Comparison of ENCODE assay signal across 11 cellular contexts in genomic region chr3:191762323-191762960, GRCh38.
A peak's percentile ranks its signal among the peaks of the same experiment; 100 is the strongest.
DNase-seq lines count a peak whose midpoint lies in the region; ATAC-seq, FAIRE-seq and TF ChIP-seq lines count a peak whose summit lies in the region.
"Had no signal": no experiment of that assay in that cellular context is flagged by ENCODE, and none has a peak within 500 bp of the region (broad histone marks: within the 10 kb centered on the region; RNA-seq: fewer than 3 reads in every experiment).

No MANE protein-coding gene starts in this region.

- H3K4me3 ChIP-seq in bronchial epithelial cell (ENCODE audit: low read depth, low read length) (no peak overlapping the region), mesodermal cell (ENCODE audit: extremely low read depth, insufficient read depth, low read length, poor library complexity, severe bottlenecking) (no peak overlapping the region)

- DNase-seq in DMS53 treated with DMSO at 0.1 percent for 48 hours (lab: John Stamatoyannopoulos, UW; ENCODE audit: unreplicated experiment) (peak; percentile 12), NCI-H2081 (lab: John Stamatoyannopoulos, UW) (peak; percentile 49 to 83), bronchial epithelial cell (ENCODE audit: low read depth) (peak; percentile 76), NCI-H2196 treated with DMSO at 0.1 percent for 48 hours (lab: John Stamatoyannopoulos, UW; ENCODE audit: unreplicated experiment) (no peak), AML-193 (lab: John Stamatoyannopoulos, UW) (no peak)
- no peak for DNase-seq in effector memory CD8-positive, alpha-beta T cell
- DNase-seq: midbrain; stimulated activated CD4-positive, alpha-beta T cell treated with anti-CD3 and anti-CD28 coated beads, Interleukin-4, amount 100 ng/mL, for 4 hours had no signal

- H3K36me3 ChIP-seq in bronchial epithelial cell (ENCODE audit: control insufficient read depth, insufficient read depth, low read length) = no peaks in the 10 kb centered on the region
- H3K36me3 ChIP-seq in mesodermal cell (ENCODE audit: control insufficient read depth, insufficient read depth, low read length) = no peaks in the 10 kb centered on the region

- H3K27me3 Mint-ChIP-seq in effector memory CD8-positive, alpha-beta T cell = no peaks in the 10 kb centered on the region

- no peak overlapping the region for H3K4me3 Mint-ChIP-seq in effector memory CD8-positive, alpha-beta T cell

- H3K27ac ChIP-seq in mesodermal cell (ENCODE audit: low read depth, low read length, severe bottlenecking) = peak overlapping the region; percentile 68
- H3K27ac ChIP-seq: HL-60 had no signal

- TF ChIP-seq CTCF in bronchial epithelial cell (IDR thresholded peaks at IDR 0.05; ENCODE audit: insufficient read depth, low read length, severe bottlenecking) = no peak

- no peaks in the 10 kb centered on the region for H3K9me3 ChIP-seq in mesodermal cell (ENCODE audit: control insufficient read depth, low read length)

- peaks cover 2 to 11% of the 10 kb centered on the region in 2 donors for H3K9me3 Mint-ChIP-seq in effector memory CD8-positive, alpha-beta T cell

- H3K27me3 ChIP-seq in bronchial epithelial cell (ENCODE audit: control insufficient read depth, insufficient read depth, low read length) = no peaks in the 10 kb centered on the region

- no peaks in the 10 kb centered on the region for H3K36me3 Mint-ChIP-seq in effector memory CD8-positive, alpha-beta T cell (ENCODE audit: insufficient read depth)

- peaks cover 5% of the 10 kb centered on the region for H3K4me1 ChIP-seq in mesodermal cell (ENCODE audit: control insufficient read depth, insufficient read depth, low read length, poor library complexity, severe bottlenecking)

- no peaks in the 10 kb centered on the region for H3K4me1 Mint-ChIP-seq in effector memory CD8-positive, alpha-beta T cell (ENCODE audit: low read depth in 2 of 2)

- H3K27ac Mint-ChIP-seq in effector memory CD8-positive, alpha-beta T cell = no peak overlapping the region

- no peak for FAIRE-seq in bronchial epithelial cell (lab: Jason Lieb, UNC)

- 100% methylated on average over 1 of the region's 5 CpGs; no CpG with 5 or more reads in 1 of the 2 experiments for WGBS in mesodermal cell (ENCODE audit: insufficient coverage in 2 of 2), 2 experiments

- ATAC-seq in GM21528 (IDR thresholded peaks at IDR 0.05; ENCODE audit: low FRiP score, unreplicated experiment) = no peak
- no peak for ATAC-seq in effector memory CD8-positive, alpha-beta T cell (replicated peaks)

Comparison
In these comparisons a context has a peak if more than half of its experiments do, and no peak if none do; other contexts are left out.
1. DNase-seq: peak in DMS53 treated with DMSO at 0.1 percent for 48 hours (single experiment), NCI-H2081 (2 of 2) and bronchial epithelial cell (single experiment); none in NCI-H2196 treated with DMSO at 0.1 percent for 48 hours (single experiment), effector memory CD8-positive, alpha-beta T cell (0 of 3) and AML-193 (0 of 2).